Comparison of ENCODE assay signal across 1 cellular context in the genomic region with DNA sequence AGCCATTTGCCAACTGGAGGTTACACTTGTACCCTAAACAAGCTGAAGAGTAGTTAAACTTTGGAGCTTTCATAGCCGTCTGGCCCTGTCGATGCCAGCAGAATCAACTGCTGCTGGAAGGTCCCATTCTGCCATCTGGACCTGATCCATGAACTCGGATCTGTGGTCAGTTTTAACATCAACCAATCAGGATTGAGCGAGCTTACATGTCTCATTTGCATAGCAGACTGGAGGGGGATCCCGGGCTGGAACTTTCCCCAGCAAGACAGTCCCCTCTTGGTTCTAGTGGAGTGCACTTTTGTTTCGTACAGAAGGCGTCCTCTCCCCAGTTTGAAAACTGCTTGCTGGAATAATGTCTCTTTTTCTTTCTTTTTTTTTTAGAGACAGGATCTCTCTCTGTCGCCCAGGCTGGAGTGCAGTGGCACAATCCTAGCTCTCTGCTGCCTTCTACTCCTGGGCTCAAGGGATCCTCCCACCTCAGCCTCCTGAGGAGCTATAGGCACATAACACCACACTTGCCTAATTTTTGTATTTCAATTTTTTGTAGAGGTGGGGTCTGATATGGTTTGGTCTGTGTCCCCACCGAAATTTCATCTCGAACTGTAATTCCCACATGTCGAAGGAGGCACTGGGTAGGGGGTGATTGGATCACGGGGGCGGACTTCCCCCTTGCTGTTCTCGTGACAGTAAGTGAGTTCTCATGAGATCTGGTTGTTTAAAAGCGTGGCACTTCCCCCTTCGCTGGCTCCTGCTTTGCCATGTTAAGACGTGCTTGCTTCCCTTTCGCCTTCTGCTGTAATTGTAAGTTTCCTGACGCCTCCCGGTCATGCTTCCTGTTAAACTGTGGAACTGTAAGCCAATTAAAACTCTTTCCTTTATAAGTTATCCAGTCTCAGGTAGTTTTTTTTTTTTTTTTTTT.
TF ChIP-seq lines count a peak whose summit lies in the region.

No MANE protein-coding gene starts in this region.

TF ChIP-seq in K562, 482 proteins besides CTCF, POLR2A, EP300 and RAD21 (continued from another document and continues in another):
- TF ChIP-seq ZKSCAN1 (IDR thresholded peaks at IDR 0.05; ENCODE audit: low read depth, low read length) (no peak), SPI1 (IDR thresholded peaks at IDR 0.05; ENCODE audit: borderline replicate concordance, low read depth, low read length) (peak; percentile 83), SRF (CRISPR knock-in tag; IDR thresholded peaks at IDR 0.05) (no peak), SNIP1 (IDR thresholded peaks at IDR 0.05; ENCODE audit: low read depth) (no peak), ZFPM2 (CRISPR knock-in tag; IDR thresholded peaks at IDR 0.05) (no peak), HDAC1 (IDR thresholded peaks at IDR 0.05) (no peak), ZNF408 (CRISPR knock-in tag; IDR thresholded peaks at IDR 0.05; ENCODE audit: low read depth) (no peak), C11orf30 (IDR thresholded peaks at IDR 0.05; ENCODE audit: low read depth) (no peak), EGR1 (conservative IDR thresholded peaks at IDR 0.05) (peak; percentile 50), MTA3 (IDR thresholded peaks at IDR 0.05; ENCODE audit: borderline replicate concordance) (no peak), CHD2 (IDR thresholded peaks at IDR 0.05; ENCODE audit: low read depth, low read length) (peak; percentile 85), SIN3B (IDR thresholded peaks at IDR 0.05; ENCODE audit: low read depth) (no peak), MTA1 (IDR thresholded peaks at IDR 0.05; ENCODE audit: borderline replicate concordance) (no peak), SAFB (IDR thresholded peaks at IDR 0.05; ENCODE audit: borderline replicate concordance, low read depth, low read length) (no peak), ZNF197 (CRISPR knock-in tag; IDR thresholded peaks at IDR 0.05; ENCODE audit: low read depth) (no peak), RBFOX2 (IDR thresholded peaks at IDR 0.05; ENCODE audit: low read depth, low read length) (no peak), ZNF830 (CRISPR knock-in tag; IDR thresholded peaks at IDR 0.05) (no peak), ZNF583 (CRISPR knock-in tag; IDR thresholded peaks at IDR 0.05) (no peak), PCBP1 (IDR thresholded peaks at IDR 0.05; ENCODE audit: low read depth, low read length, poor library complexity, severe bottlenecking) (no peak), EP400 (IDR thresholded peaks at IDR 0.05) (0 out of 2 replicates have a peak, but pooled peaks have one; percentile 20), PHF8 (IDR thresholded peaks at IDR 0.05; ENCODE audit: borderline replicate concordance, low read length) (no peak), MEF2A (IDR thresholded peaks at IDR 0.05; ENCODE audit: control insufficient read depth, low read depth, low read length) (no peak), MXI1 (IDR thresholded peaks at IDR 0.05; ENCODE audit: low read depth, low read length) (no peak), EZH2 (IDR thresholded peaks at IDR 0.05; ENCODE audit: borderline replicate concordance, low read depth, low read length) (no peak), MTA2 (IDR thresholded peaks at IDR 0.05; ENCODE audit: low read depth) (no peak), SP1 (CRISPR knock-in tag; IDR thresholded peaks at IDR 0.05) (no peak), XRCC5 (IDR thresholded peaks at IDR 0.05; ENCODE audit: low read depth, low read length) (no peak), RNF2 (IDR thresholded peaks at IDR 0.05) (no peak), ZC3H8 (IDR thresholded peaks at IDR 0.05) (no peak), ARNT (IDR thresholded peaks at IDR 0.05) (no peak), CBX1 (IDR thresholded peaks at IDR 0.05; ENCODE audit: low read depth) (no peak), RBBP5 (IDR thresholded peaks at IDR 0.05; ENCODE audit: borderline replicate concordance, insufficient read depth, low read length, poor library complexity, severe bottlenecking) (no peak)
- TF ChIP-seq, protein P1, sequence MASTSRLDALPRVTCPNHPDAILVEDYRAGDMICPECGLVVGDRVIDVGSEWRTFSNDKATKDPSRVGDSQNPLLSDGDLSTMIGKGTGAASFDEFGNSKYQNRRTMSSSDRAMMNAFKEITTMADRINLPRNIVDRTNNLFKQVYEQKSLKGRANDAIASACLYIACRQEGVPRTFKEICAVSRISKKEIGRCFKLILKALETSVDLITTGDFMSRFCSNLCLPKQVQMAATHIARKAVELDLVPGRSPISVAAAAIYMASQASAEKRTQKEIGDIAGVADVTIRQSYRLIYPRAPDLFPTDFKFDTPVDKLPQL (IDR thresholded peaks at IDR 0.05; ENCODE audit: extremely low read depth, insufficient read length), result no peak
- TF ChIP-seq, protein P2, sequence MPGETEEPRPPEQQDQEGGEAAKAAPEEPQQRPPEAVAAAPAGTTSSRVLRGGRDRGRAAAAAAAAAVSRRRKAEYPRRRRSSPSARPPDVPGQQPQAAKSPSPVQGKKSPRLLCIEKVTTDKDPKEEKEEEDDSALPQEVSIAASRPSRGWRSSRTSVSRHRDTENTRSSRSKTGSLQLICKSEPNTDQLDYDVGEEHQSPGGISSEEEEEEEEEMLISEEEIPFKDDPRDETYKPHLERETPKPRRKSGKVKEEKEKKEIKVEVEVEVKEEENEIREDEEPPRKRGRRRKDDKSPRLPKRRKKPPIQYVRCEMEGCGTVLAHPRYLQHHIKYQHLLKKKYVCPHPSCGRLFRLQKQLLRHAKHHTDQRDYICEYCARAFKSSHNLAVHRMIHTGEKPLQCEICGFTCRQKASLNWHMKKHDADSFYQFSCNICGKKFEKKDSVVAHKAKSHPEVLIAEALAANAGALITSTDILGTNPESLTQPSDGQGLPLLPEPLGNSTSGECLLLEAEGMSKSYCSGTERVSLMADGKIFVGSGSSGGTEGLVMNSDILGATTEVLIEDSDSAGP (CRISPR knock-in tag; IDR thresholded peaks at IDR 0.05), result no peak
- TF ChIP-seq, protein P3, sequence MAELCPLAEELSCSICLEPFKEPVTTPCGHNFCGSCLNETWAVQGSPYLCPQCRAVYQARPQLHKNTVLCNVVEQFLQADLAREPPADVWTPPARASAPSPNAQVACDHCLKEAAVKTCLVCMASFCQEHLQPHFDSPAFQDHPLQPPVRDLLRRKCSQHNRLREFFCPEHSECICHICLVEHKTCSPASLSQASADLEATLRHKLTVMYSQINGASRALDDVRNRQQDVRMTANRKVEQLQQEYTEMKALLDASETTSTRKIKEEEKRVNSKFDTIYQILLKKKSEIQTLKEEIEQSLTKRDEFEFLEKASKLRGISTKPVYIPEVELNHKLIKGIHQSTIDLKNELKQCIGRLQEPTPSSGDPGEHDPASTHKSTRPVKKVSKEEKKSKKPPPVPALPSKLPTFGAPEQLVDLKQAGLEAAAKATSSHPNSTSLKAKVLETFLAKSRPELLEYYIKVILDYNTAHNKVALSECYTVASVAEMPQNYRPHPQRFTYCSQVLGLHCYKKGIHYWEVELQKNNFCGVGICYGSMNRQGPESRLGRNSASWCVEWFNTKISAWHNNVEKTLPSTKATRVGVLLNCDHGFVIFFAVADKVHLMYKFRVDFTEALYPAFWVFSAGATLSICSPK (IDR thresholded peaks at IDR 0.05; ENCODE audit: borderline replicate concordance), result no peak
- TF ChIP-seq, protein P4, sequence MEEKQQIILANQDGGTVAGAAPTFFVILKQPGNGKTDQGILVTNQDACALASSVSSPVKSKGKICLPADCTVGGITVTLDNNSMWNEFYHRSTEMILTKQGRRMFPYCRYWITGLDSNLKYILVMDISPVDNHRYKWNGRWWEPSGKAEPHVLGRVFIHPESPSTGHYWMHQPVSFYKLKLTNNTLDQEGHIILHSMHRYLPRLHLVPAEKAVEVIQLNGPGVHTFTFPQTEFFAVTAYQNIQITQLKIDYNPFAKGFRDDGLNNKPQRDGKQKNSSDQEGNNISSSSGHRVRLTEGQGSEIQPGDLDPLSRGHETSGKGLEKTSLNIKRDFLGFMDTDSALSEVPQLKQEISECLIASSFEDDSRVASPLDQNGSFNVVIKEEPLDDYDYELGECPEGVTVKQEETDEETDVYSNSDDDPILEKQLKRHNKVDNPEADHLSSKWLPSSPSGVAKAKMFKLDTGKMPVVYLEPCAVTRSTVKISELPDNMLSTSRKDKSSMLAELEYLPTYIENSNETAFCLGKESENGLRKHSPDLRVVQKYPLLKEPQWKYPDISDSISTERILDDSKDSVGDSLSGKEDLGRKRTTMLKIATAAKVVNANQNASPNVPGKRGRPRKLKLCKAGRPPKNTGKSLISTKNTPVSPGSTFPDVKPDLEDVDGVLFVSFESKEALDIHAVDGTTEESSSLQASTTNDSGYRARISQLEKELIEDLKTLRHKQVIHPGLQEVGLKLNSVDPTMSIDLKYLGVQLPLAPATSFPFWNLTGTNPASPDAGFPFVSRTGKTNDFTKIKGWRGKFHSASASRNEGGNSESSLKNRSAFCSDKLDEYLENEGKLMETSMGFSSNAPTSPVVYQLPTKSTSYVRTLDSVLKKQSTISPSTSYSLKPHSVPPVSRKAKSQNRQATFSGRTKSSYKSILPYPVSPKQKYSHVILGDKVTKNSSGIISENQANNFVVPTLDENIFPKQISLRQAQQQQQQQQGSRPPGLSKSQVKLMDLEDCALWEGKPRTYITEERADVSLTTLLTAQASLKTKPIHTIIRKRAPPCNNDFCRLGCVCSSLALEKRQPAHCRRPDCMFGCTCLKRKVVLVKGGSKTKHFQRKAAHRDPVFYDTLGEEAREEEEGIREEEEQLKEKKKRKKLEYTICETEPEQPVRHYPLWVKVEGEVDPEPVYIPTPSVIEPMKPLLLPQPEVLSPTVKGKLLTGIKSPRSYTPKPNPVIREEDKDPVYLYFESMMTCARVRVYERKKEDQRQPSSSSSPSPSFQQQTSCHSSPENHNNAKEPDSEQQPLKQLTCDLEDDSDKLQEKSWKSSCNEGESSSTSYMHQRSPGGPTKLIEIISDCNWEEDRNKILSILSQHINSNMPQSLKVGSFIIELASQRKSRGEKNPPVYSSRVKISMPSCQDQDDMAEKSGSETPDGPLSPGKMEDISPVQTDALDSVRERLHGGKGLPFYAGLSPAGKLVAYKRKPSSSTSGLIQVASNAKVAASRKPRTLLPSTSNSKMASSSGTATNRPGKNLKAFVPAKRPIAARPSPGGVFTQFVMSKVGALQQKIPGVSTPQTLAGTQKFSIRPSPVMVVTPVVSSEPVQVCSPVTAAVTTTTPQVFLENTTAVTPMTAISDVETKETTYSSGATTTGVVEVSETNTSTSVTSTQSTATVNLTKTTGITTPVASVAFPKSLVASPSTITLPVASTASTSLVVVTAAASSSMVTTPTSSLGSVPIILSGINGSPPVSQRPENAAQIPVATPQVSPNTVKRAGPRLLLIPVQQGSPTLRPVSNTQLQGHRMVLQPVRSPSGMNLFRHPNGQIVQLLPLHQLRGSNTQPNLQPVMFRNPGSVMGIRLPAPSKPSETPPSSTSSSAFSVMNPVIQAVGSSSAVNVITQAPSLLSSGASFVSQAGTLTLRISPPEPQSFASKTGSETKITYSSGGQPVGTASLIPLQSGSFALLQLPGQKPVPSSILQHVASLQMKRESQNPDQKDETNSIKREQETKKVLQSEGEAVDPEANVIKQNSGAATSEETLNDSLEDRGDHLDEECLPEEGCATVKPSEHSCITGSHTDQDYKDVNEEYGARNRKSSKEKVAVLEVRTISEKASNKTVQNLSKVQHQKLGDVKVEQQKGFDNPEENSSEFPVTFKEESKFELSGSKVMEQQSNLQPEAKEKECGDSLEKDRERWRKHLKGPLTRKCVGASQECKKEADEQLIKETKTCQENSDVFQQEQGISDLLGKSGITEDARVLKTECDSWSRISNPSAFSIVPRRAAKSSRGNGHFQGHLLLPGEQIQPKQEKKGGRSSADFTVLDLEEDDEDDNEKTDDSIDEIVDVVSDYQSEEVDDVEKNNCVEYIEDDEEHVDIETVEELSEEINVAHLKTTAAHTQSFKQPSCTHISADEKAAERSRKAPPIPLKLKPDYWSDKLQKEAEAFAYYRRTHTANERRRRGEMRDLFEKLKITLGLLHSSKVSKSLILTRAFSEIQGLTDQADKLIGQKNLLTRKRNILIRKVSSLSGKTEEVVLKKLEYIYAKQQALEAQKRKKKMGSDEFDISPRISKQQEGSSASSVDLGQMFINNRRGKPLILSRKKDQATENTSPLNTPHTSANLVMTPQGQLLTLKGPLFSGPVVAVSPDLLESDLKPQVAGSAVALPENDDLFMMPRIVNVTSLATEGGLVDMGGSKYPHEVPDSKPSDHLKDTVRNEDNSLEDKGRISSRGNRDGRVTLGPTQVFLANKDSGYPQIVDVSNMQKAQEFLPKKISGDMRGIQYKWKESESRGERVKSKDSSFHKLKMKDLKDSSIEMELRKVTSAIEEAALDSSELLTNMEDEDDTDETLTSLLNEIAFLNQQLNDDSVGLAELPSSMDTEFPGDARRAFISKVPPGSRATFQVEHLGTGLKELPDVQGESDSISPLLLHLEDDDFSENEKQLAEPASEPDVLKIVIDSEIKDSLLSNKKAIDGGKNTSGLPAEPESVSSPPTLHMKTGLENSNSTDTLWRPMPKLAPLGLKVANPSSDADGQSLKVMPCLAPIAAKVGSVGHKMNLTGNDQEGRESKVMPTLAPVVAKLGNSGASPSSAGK (IDR thresholded peaks at IDR 0.05), result peak; percentile 40; the same call in 1 of the 2 replicates
- TF ChIP-seq, protein P5, sequence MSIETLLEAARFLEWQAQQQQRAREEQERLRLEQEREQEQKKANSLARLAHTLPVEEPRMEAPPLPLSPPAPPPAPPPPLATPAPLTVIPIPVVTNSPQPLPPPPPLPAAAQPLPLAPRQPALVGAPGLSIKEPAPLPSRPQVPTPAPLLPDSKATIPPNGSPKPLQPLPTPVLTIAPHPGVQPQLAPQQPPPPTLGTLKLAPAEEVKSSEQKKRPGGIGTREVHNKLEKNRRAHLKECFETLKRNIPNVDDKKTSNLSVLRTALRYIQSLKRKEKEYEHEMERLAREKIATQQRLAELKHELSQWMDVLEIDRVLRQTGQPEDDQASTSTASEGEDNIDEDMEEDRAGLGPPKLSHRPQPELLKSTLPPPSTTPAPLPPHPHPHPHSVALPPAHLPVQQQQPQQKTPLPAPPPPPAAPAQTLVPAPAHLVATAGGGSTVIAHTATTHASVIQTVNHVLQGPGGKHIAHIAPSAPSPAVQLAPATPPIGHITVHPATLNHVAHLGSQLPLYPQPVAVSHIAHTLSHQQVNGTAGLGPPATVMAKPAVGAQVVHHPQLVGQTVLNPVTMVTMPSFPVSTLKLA (conservative IDR thresholded peaks at IDR 0.05), result no peak
- TF ChIP-seq, protein P6, sequence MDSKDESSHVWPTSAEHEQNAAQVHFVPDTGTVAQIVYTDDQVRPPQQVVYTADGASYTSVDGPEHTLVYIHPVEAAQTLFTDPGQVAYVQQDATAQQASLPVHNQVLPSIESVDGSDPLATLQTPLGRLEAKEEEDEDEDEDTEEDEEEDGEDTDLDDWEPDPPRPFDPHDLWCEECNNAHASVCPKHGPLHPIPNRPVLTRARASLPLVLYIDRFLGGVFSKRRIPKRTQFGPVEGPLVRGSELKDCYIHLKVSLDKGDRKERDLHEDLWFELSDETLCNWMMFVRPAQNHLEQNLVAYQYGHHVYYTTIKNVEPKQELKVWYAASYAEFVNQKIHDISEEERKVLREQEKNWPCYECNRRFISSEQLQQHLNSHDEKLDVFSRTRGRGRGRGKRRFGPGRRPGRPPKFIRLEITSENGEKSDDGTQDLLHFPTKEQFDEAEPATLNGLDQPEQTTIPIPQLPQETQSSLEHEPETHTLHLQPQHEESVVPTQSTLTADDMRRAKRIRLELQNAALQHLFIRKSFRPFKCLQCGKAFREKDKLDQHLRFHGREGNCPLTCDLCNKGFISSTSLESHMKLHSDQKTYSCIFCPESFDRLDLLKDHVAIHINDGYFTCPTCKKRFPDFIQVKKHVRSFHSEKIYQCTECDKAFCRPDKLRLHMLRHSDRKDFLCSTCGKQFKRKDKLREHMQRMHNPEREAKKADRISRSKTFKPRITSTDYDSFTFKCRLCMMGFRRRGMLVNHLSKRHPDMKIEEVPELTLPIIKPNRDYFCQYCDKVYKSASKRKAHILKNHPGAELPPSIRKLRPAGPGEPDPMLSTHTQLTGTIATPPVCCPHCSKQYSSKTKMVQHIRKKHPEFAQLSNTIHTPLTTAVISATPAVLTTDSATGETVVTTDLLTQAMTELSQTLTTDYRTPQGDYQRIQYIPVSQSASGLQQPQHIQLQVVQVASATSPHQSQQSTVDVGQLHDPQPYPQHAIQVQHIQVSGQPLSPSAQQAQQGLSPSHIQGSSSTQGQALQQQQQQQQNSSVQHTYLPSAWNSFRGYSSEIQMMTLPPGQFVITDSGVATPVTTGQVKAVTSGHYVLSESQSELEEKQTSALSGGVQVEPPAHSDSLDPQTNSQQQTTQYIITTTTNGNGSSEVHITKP (IDR thresholded peaks at IDR 0.05; ENCODE audit: partially characterized antibody), result peak; percentile 97
